ENCODE assay signal across 16 cellular contexts in genomic region chr6:12508553-12508952, GRCh38.
DNase-seq lines count a peak whose midpoint lies in the region; TF ChIP-seq lines count a peak whose summit lies in the region.
"Had no signal": no experiment of that assay in that cellular context is flagged by ENCODE, and none has a peak within 500 bp of the region (broad histone marks: within the 10 kb centered on the region; RNA-seq: fewer than 3 reads in every experiment).

No MANE protein-coding gene starts in this region.

- H3K27ac ChIP-seq in HEK293 (ENCODE audit: extremely low read depth, low read depth, low read length) (no peak overlapping the region), mesendoderm (ENCODE audit: low read depth, low read length) (no peak overlapping the region)
- H3K27ac ChIP-seq: 22Rv1; BLaER1 treated with 17β-estradiol and CSF1 and Interleukin-3, amounts not matched to agents 10 nM and 100 nM; C4-2B had no signal

- H3K18ac ChIP-seq in mesendoderm (ENCODE audit: low read length): no peak overlapping the region

- H3K27me3 ChIP-seq in mesendoderm (ENCODE audit: insufficient read depth, low read length, poor library complexity): no peaks in the 10 kb centered on the region
- H3K27me3 ChIP-seq: BLaER1 treated with 17β-estradiol and CSF1 and Interleukin-3, amounts not matched to agents 10 nM and 100 nM had no signal

- POLR2A ChIA-PET in HEK293 (lab: Yijun Ruan, JAX): no interaction called here

- H3K4me3 ChIP-seq in HEK293 (ENCODE audit: low read depth, low read length) (no peak overlapping the region), mesendoderm (ENCODE audit: low read length) (no peak overlapping the region)
- H3K4me3 ChIP-seq: A549; BLaER1 treated with 17β-estradiol and CSF1 and Interleukin-3, amounts not matched to agents 10 nM and 100 nM had no signal

- H3K79me2 ChIP-seq in mesendoderm (ENCODE audit: control insufficient read depth, insufficient read depth, low read length): no peaks in the 10 kb centered on the region

- no peak overlapping the region for H2BK120ac ChIP-seq in mesendoderm (ENCODE audit: low read depth, low read length)

- no peak overlapping the region for H2BK15ac ChIP-seq in mesendoderm (replicated peaks; ENCODE audit: low read depth)

- H3K9ac ChIP-seq in mesendoderm (ENCODE audit: low read length): no peak overlapping the region
- H3K9ac ChIP-seq: BLaER1 treated with 17β-estradiol and CSF1 and Interleukin-3, amounts not matched to agents 10 nM and 100 nM had no signal

- no peak overlapping the region for H2BK5ac ChIP-seq in mesendoderm (ENCODE audit: low read length)

- H3K4me2 ChIP-seq in mesendoderm (ENCODE audit: low read length): no peak overlapping the region
- H3K4me2 ChIP-seq: A549; BLaER1 treated with 17β-estradiol and CSF1 and Interleukin-3, amounts not matched to agents 10 nM and 100 nM had no signal

- no peaks in the 10 kb centered on the region for H3K4me1 ChIP-seq in HEK293 (ENCODE audit: control insufficient read depth, insufficient read depth, low read length)
- H3K4me1 ChIP-seq in mesendoderm (ENCODE audit: control insufficient read depth, low read depth, low read length): no peaks in the 10 kb centered on the region
- H3K4me1 ChIP-seq: Caco-2 had no signal

- H3K79me1 ChIP-seq in mesendoderm (ENCODE audit: low read length): no peaks in the 10 kb centered on the region

- peak; percentile 9 for DNase-seq in NCI-H82 treated with DMSO at 0.1 percent for 48 hours (lab: John Stamatoyannopoulos, UW; ENCODE audit: unreplicated experiment)
- DNase-seq in mesendoderm: peak; percentile 79
- no peak for DNase-seq in KG1 (lab: John Stamatoyannopoulos, UW)
- no peak for DNase-seq in UCSD-AML1 (lab: John Stamatoyannopoulos, UW; ENCODE audit: unreplicated experiment)
- DNase-seq: AML-193; Caco-2; Calu3; CD4-positive, alpha-beta T cell; CD8-positive, alpha-beta T cell; DMS79 treated with DMSO at 0.1 percent for 48 hours; GF-D8 had no signal

- no peak overlapping the region for H2AK5ac ChIP-seq in mesendoderm (ENCODE audit: low read length)

- H3K4ac ChIP-seq in mesendoderm (ENCODE audit: low read depth, low read length): no peak overlapping the region

- no CpG with 5 or more reads among the region's 4 CpGs for WGBS in mesendoderm (ENCODE audit: extremely low coverage, insufficient coverage, low lambda C conversion rate)

- H3K23ac ChIP-seq in mesendoderm (ENCODE audit: low read length): no peak overlapping the region

- CTCF ChIA-PET in HEK293 (lab: Yijun Ruan, JAX): interaction anchor here (1.1 kb wide), 1 partner anchor 95 kb away, joined by 4 read pairs; no protein-coding TSS in a partner anchor

- H4K8ac ChIP-seq in mesendoderm (ENCODE audit: low read depth, low read length): no peak overlapping the region

- H3K9me3 ChIP-seq in HEK293 (ENCODE audit: control insufficient read depth, insufficient read depth, low read depth, low read length): no peaks in the 10 kb centered on the region
- H3K9me3 ChIP-seq: A549, Caco-2 had no signal

- H3K56ac ChIP-seq in mesendoderm (ENCODE audit: low read length): no peak overlapping the region

- no peak for TF ChIP-seq CTCF in HEK293 (tag by site-specific recombination; IDR thresholded peaks at IDR 0.05)

- no peak overlapping the region for H4K5ac ChIP-seq in mesendoderm (ENCODE audit: low read length)

- H3K36me3 ChIP-seq in HEK293 (ENCODE audit: control insufficient read depth in 2 of 2, insufficient read depth in 1 of 2, low read length in 2 of 2) (no peaks in the 10 kb centered on the region), mesendoderm (ENCODE audit: control insufficient read depth, insufficient read depth, low read length) (no peaks in the 10 kb centered on the region)
- H3K36me3 ChIP-seq: BLaER1 treated with 17β-estradiol and CSF1 and Interleukin-3, amounts not matched to agents 10 nM and 100 nM had no signal

TF ChIP-seq in HEK293, 187 proteins besides CTCF, POLR2A, EP300 and RAD21:
- TF ChIP-seq ZNF623 (tag by site-specific recombination; IDR thresholded peaks at IDR 0.05) (no peak), GLIS1 (tag by site-specific recombination; IDR thresholded peaks at IDR 0.05) (no peak), KLF1 (tag by site-specific recombination; IDR thresholded peaks at IDR 0.05) (peak; percentile 85)

Comparison
In these comparisons a context has a peak if more than half of its experiments do, and no peak if none do; other contexts are left out.
1. DNase-seq: peak in NCI-H82 treated with DMSO at 0.1 percent for 48 hours (single experiment) and mesendoderm (single experiment); none in KG1 (single experiment) and UCSD-AML1 (single experiment).